11 cellular contexts compared by ENCODE assay signal in genomic region chr9:4262735-4263141, GRCh38. TPM values are rescaled to one million over a fixed set of nuclear protein-coding genes. Genes with fewer than 3 reads are reported as not detected.
DNase-seq lines count a peak whose midpoint lies in the region; ATAC-seq, FAIRE-seq and TF ChIP-seq lines count a peak whose summit lies in the region.
"Had no signal": no experiment of that assay in that cellular context is flagged by ENCODE, and none has a peak within 500 bp of the region (broad histone marks: within the 10 kb centered on the region; RNA-seq: fewer than 3 reads in every experiment).

No MANE protein-coding gene starts in this region.

- H3K4me3 ChIP-seq in SJSA1 (no peak overlapping the region), fibroblast of pulmonary artery (replicated peaks; ENCODE audit: low read depth, low read length) (no peak overlapping the region), vagina (no peak overlapping the region)

- H3K36me3 ChIP-seq in SJSA1 (no peaks in the 10 kb centered on the region), vagina (no peaks in the 10 kb centered on the region)

- H3K4me1 ChIP-seq in SJSA1 (replicated peaks) (peaks cover 33% of the 10 kb centered on the region), vagina (no peaks in the 10 kb centered on the region)

- no peak for ATAC-seq in GM18858 (IDR thresholded peaks at IDR 0.05; ENCODE audit: unreplicated experiment)
- no peak for ATAC-seq in stimulated activated naive CD8-positive, alpha-beta T cell treated with anti-CD3 and anti-CD28 coated beads, Interleukin-15, Interleukin-2, amounts not matched to agents 100 U/mL and 50 U/mL, for 24 hours

- TF ChIP-seq POLR2A in H54 (IDR thresholded peaks at IDR 0.05; ENCODE audit: low read depth, low read length): no peak
- no peak for TF ChIP-seq POLR2A in vagina (IDR thresholded peaks at IDR 0.05)

- peak; percentile 99 for FAIRE-seq in H54 (lab: Jason Lieb, UNC)

- H3K27me3 ChIP-seq in SJSA1 (replicated peaks) (no peaks in the 10 kb centered on the region), vagina (no peaks in the 10 kb centered on the region)

- H3K9me3 ChIP-seq in SJSA1 (replicated peaks) (no peaks in the 10 kb centered on the region), vagina (no peaks in the 10 kb centered on the region)

- peak overlapping the region; percentile 86 for H3K27ac ChIP-seq in SJSA1
- no peak overlapping the region for H3K27ac ChIP-seq in vagina

- DNase-seq in H54 (ENCODE audit: insufficient read length, low spot score) (peak; percentile 40), SJSA1 (ENCODE audit: low read depth in 1 of 2, low spot score in 2 of 2) (peak; percentile 33 to 78), fibroblast of pulmonary artery (ENCODE audit: low read depth) (peak; percentile 82), pulmonary artery endothelial cell (ENCODE audit: low read depth, low spot score) (peak; percentile 60), vagina (ENCODE audit: extremely low spot score in 2 of 2) (no peak)
- DNase-seq in stimulated activated CD4-positive, alpha-beta T cell treated with anti-CD3 and anti-CD28 coated beads, Interleukin-4, amount 100 ng/mL, for 24 hours: no peak
- DNase-seq in stimulated activated naive CD8-positive, alpha-beta T cell treated with anti-CD3 and anti-CD28 coated beads, Interleukin-15, Interleukin-2, amounts not matched to agents 100 U/mL and 50 U/mL, for 24 hours: no peak
- DNase-seq: activated CD4-positive, alpha-beta T cell treated with anti-CD3 and anti-CD28 coated beads, Interleukin-2, amount 50 U/mL, for 4 hours; NCI-H1930; SHP77 treated with DMSO at 0.1 percent for 48 hours had no signal

- TF ChIP-seq CTCF in fibroblast of pulmonary artery (IDR thresholded peaks at IDR 0.05; ENCODE audit: low read length, missing control alignments): no peak
- no peak for TF ChIP-seq CTCF in vagina (IDR thresholded peaks at IDR 0.05)

- intact Hi-C loops in vagina (cut with DNase I): no loop called here

RNA-seq across cellular contexts. Expression of gene GLIS3, which starts 37.1 kb away (rescaled TPM):
- total RNA-seq in SJSA1 (2014; rRNA removed; shearing (Covaris generic)): 0.94 and 5.2 TPM in 2 replicates
- total RNA-seq in pulmonary artery endothelial cell (3.1 and 3.8 TPM in 2 replicates), vagina (33.4 TPM)

Comparison
In these comparisons a context has a peak if more than half of its experiments do, and no peak if none do; other contexts are left out.
1. DNase-seq: peak in H54 (single experiment), SJSA1 (2 of 2), fibroblast of pulmonary artery (single experiment) and pulmonary artery endothelial cell (single experiment); none in vagina (0 of 2), stimulated activated CD4-positive, alpha-beta T cell treated with anti-CD3 and anti-CD28 coated beads, Interleukin-4, amount 100 ng/mL, for 24 hours (single experiment) and stimulated activated naive CD8-positive, alpha-beta T cell treated with anti-CD3 and anti-CD28 coated beads, Interleukin-15, Interleukin-2, amounts not matched to agents 100 U/mL and 50 U/mL, for 24 hours (single experiment).